ENCODE assay signal across 1 cellular context in the genomic region with DNA sequence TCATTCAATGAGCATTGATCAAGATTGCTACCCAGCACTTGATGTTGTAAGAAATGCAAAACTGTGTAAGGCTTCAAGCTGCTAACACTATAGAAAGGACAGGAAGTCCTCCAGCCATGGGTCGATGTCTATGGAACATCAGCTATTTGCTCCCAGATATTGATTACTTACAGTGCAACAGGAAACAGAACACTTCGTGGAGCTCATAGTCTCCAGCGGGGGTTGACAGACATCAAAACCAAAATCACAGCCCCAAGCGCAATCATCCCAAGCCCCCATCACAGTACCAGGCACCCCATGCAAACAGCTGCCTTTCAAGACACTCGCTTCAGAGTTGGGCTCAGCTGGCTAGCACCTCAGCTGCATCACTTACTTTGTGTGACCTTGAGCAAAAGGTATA.
TF ChIP-seq lines count a peak whose summit lies in the region.

No MANE protein-coding gene starts in this region.

TF ChIP-seq in HepG2, 621 proteins besides CTCF, POLR2A, EP300 and RAD21 (continued from another document and continues in another):
- no peak for TF ChIP-seq ZNF260 (CRISPR knock-in tag; IDR thresholded peaks at IDR 0.05; ENCODE audit: borderline replicate concordance, low read depth)
- TF ChIP-seq DPF2 (CRISPR knock-in tag; IDR thresholded peaks at IDR 0.05; ENCODE audit: borderline replicate concordance, low read depth) = 0 out of 2 replicates have a peak, but pooled peaks have one; percentile 52
- TF ChIP-seq, protein P1, sequence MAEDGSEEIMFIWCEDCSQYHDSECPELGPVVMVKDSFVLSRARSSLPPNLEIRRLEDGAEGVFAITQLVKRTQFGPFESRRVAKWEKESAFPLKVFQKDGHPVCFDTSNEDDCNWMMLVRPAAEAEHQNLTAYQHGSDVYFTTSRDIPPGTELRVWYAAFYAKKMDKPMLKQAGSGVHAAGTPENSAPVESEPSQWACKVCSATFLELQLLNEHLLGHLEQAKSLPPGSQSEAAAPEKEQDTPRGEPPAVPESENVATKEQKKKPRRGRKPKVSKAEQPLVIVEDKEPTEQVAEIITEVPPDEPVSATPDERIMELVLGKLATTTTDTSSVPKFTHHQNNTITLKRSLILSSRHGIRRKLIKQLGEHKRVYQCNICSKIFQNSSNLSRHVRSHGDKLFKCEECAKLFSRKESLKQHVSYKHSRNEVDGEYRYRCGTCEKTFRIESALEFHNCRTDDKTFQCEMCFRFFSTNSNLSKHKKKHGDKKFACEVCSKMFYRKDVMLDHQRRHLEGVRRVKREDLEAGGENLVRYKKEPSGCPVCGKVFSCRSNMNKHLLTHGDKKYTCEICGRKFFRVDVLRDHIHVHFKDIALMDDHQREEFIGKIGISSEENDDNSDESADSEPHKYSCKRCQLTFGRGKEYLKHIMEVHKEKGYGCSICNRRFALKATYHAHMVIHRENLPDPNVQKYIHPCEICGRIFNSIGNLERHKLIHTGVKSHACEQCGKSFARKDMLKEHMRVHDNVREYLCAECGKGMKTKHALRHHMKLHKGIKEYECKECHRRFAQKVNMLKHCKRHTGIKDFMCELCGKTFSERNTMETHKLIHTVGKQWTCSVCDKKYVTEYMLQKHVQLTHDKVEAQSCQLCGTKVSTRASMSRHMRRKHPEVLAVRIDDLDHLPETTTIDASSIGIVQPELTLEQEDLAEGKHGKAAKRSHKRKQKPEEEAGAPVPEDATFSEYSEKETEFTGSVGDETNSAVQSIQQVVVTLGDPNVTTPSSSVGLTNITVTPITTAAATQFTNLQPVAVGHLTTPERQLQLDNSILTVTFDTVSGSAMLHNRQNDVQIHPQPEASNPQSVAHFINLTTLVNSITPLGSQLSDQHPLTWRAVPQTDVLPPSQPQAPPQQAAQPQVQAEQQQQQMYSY (CRISPR knock-in tag; IDR thresholded peaks at IDR 0.05) = no peak
- TF ChIP-seq TCF7L2 (IDR thresholded peaks at IDR 0.05; ENCODE audit: low read depth, low read length) = no peak
- TF ChIP-seq ISL2 (CRISPR knock-in tag; IDR thresholded peaks at IDR 0.05) = peak; percentile 42; the same call in 1 of the 2 replicates
- TF ChIP-seq ZNF577 (CRISPR knock-in tag; IDR thresholded peaks at IDR 0.05; ENCODE audit: borderline replicate concordance, low read depth) = no peak
- TF ChIP-seq HIC2 (CRISPR knock-in tag; IDR thresholded peaks at IDR 0.05; ENCODE audit: low read depth) = no peak
- no peak for TF ChIP-seq SNRNP70 (IDR thresholded peaks at IDR 0.05; ENCODE audit: low read depth, low read length)
- TF ChIP-seq SOX5 (CRISPR knock-in tag; IDR thresholded peaks at IDR 0.05; ENCODE audit: borderline replicate concordance) = peak; percentile 44; the same call in 1 of the 2 replicates
- peak; percentile 54; the same call in 1 of the 2 replicates for TF ChIP-seq CREM (IDR thresholded peaks at IDR 0.05)
- TF ChIP-seq CREM (CRISPR knock-in tag; IDR thresholded peaks at IDR 0.05) = no peak
- TF ChIP-seq PITX1 (CRISPR knock-in tag; IDR thresholded peaks at IDR 0.05) = 0 out of 2 replicates have a peak, but pooled peaks have one; percentile 39
- no peak for TF ChIP-seq ADNP (CRISPR knock-in tag; IDR thresholded peaks at IDR 0.05)
- no peak for TF ChIP-seq KLF12 (CRISPR knock-in tag; IDR thresholded peaks at IDR 0.05; ENCODE audit: borderline replicate concordance)
- TF ChIP-seq NFYC (CRISPR knock-in tag; IDR thresholded peaks at IDR 0.05) = no peak
- peak; percentile 79; the same call in 1 of the 2 replicates for TF ChIP-seq ZNF292 (CRISPR knock-in tag; IDR thresholded peaks at IDR 0.05; ENCODE audit: borderline replicate concordance, low read depth)
- TF ChIP-seq ZNF451 (CRISPR knock-in tag; IDR thresholded peaks at IDR 0.05) = no peak
- no peak for TF ChIP-seq MYC (CRISPR knock-in tag; IDR thresholded peaks at IDR 0.05; ENCODE audit: borderline replicate concordance)
- TF ChIP-seq GTF3A (CRISPR knock-in tag; conservative IDR thresholded peaks at IDR 0.05) = no peak
- TF ChIP-seq ZBTB44 (CRISPR knock-in tag; IDR thresholded peaks at IDR 0.05) = no peak
- no peak for TF ChIP-seq CBX2 (IDR thresholded peaks at IDR 0.05; ENCODE audit: low read depth, low read length)
- TF ChIP-seq CBX2 (CRISPR knock-in tag; IDR thresholded peaks at IDR 0.05; ENCODE audit: low read depth) = no peak
- no peak for TF ChIP-seq SIX4 (CRISPR knock-in tag; IDR thresholded peaks at IDR 0.05)
- no peak for TF ChIP-seq ZNF790 (CRISPR knock-in tag; IDR thresholded peaks at IDR 0.05; ENCODE audit: borderline replicate concordance)
- peak; percentile 36 for TF ChIP-seq CEBPG (CRISPR knock-in tag; IDR thresholded peaks at IDR 0.05)
- TF ChIP-seq ZNF512B (CRISPR knock-in tag; IDR thresholded peaks at IDR 0.05; ENCODE audit: borderline replicate concordance) = no peak
- TF ChIP-seq NCOA5 (CRISPR knock-in tag; IDR thresholded peaks at IDR 0.05) = no peak
- TF ChIP-seq, protein P2, sequence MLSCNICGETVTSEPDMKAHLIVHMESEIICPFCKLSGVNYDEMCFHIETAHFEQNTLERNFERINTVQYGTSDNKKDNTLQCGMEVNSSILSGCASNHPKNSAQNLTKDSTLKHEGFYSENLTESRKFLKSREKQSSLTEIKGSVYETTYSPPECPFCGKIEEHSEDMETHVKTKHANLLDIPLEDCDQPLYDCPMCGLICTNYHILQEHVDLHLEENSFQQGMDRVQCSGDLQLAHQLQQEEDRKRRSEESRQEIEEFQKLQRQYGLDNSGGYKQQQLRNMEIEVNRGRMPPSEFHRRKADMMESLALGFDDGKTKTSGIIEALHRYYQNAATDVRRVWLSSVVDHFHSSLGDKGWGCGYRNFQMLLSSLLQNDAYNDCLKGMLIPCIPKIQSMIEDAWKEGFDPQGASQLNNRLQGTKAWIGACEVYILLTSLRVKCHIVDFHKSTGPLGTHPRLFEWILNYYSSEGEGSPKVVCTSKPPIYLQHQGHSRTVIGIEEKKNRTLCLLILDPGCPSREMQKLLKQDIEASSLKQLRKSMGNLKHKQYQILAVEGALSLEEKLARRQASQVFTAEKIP (CRISPR knock-in tag; IDR thresholded peaks at IDR 0.05; ENCODE audit: borderline replicate concordance) = no peak
- TF ChIP-seq ZBTB3 (CRISPR knock-in tag; IDR thresholded peaks at IDR 0.05; ENCODE audit: borderline replicate concordance, low read depth) = no peak
- TF ChIP-seq ZNF562 (CRISPR knock-in tag; IDR thresholded peaks at IDR 0.05; ENCODE audit: borderline replicate concordance) = no peak
- no peak for TF ChIP-seq ZBTB21 (CRISPR knock-in tag; IDR thresholded peaks at IDR 0.05)
- 0 out of 2 replicates have a peak, but pooled peaks have one; percentile 20 for TF ChIP-seq ZSCAN25 (CRISPR knock-in tag; IDR thresholded peaks at IDR 0.05)
- peak; percentile 80; the same call in 1 of the 2 replicates for TF ChIP-seq ZBTB20 (CRISPR knock-in tag; IDR thresholded peaks at IDR 0.05; ENCODE audit: borderline replicate concordance, low read depth)
- TF ChIP-seq TAF15 (IDR thresholded peaks at IDR 0.05; ENCODE audit: low read depth, low read length, poor library complexity, severe bottlenecking) = no peak
- no peak for TF ChIP-seq ZNF788 (CRISPR knock-in tag; IDR thresholded peaks at IDR 0.05; ENCODE audit: borderline replicate concordance)
- no peak for TF ChIP-seq ZNF441 (CRISPR knock-in tag; IDR thresholded peaks at IDR 0.05; ENCODE audit: borderline replicate concordance)
- TF ChIP-seq, protein P3, sequence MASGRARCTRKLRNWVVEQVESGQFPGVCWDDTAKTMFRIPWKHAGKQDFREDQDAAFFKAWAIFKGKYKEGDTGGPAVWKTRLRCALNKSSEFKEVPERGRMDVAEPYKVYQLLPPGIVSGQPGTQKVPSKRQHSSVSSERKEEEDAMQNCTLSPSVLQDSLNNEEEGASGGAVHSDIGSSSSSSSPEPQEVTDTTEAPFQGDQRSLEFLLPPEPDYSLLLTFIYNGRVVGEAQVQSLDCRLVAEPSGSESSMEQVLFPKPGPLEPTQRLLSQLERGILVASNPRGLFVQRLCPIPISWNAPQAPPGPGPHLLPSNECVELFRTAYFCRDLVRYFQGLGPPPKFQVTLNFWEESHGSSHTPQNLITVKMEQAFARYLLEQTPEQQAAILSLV (CRISPR knock-in tag; IDR thresholded peaks at IDR 0.05; ENCODE audit: borderline replicate concordance) = no peak
- TF ChIP-seq USF2 (IDR thresholded peaks at IDR 0.05; ENCODE audit: low read depth, low read length) = no peak
- TF ChIP-seq USF2 (CRISPR knock-in tag; IDR thresholded peaks at IDR 0.05; ENCODE audit: borderline replicate concordance) = no peak
- TF ChIP-seq ZNF784 (CRISPR knock-in tag; IDR thresholded peaks at IDR 0.05; ENCODE audit: borderline replicate concordance) = no peak
- TF ChIP-seq, protein P4, sequence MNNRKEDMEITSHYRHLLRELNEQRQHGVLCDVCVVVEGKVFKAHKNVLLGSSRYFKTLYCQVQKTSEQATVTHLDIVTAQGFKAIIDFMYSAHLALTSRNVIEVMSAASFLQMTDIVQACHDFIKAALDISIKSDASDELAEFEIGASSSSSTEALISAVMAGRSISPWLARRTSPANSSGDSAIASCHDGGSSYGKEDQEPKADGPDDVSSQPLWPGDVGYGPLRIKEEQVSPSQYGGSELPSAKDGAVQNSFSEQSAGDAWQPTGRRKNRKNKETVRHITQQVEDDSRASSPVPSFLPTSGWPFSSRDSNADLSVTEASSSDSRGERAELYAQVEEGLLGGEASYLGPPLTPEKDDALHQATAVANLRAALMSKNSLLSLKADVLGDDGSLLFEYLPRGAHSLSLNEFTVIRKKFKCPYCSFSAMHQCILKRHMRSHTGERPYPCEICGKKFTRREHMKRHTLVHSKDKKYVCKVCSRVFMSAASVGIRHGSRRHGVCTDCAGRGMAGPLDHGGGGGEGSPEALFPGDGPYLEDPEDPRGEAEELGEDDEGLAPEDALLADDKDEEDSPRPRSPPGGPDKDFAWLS (CRISPR knock-in tag; IDR thresholded peaks at IDR 0.05; ENCODE audit: borderline replicate concordance) = no peak
- no peak for TF ChIP-seq PHF8 (CRISPR knock-in tag; IDR thresholded peaks at IDR 0.05)
- no peak for TF ChIP-seq U2AF1 (optimal IDR thresholded peaks at IDR 0.05; ENCODE audit: low read depth, low read length)
